8 cellular contexts compared by ENCODE assay signal in the genomic region with DNA sequence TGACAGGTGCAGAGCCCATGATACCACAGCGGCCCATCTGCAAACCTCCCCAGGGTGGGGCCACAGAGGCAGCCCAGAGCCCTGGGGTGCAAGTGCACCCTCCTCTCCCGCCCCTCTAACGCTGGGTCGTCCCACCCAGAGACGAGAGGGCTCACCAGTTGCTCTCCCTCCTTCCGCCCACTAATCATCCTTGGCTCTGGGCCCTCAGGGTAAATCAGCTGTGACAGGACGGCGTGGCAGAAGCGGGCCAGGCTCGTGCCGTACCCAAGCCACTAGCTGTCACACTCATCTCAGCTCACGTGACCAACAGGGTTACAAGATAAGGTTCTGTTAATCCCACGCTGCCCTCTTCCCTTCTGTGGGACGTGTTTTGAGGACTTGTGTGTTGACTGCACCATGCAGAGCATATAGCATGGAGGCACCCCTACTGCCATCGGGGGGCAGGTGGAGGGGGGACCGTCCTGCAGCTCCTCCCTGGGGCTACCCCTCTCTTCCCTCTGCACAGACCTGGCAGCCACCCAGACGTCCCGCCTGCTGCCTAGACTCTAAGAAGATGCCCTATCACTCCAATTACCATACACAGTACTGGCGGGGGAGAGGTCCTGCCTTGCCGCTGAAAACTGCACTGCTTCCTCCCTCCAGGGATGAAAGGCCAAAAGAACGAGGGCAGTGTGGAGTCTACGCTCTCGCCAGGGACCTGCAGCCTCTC. TPM values are rescaled to one million over a fixed set of nuclear protein-coding genes. Genes with fewer than 3 reads are reported as not detected.
DNase-seq lines count a peak whose midpoint lies in the region; ATAC-seq and FAIRE-seq lines count a peak whose summit lies in the region.

No MANE protein-coding gene starts in this region.

- FAIRE-seq in RCC 7860 (lab: Jason Lieb, UNC) = no peak

- ATAC-seq in HG03432 (IDR thresholded peaks at IDR 0.05; ENCODE audit: unreplicated experiment) = peak; percentile 28
- peak; percentile 56 for ATAC-seq in Right ventricle myocardium superior (ENCODE audit: poor library complexity)

- DNase-seq in NCI-H2227 treated with DMSO at 0.1 percent for 48 hours (lab: John Stamatoyannopoulos, UW) = peak; percentile 22
- DNase-seq in NCI-H2227 (lab: John Stamatoyannopoulos, UW; ENCODE audit: unreplicated experiment) = no peak
- peak; percentile 67 for DNase-seq in RCC 7860 (ENCODE audit: low spot score)
- peak; percentile 28 for DNase-seq in activated gamma-delta T cell (lab: John Stamatoyannopoulos, UW)
- peak; percentile 74 for DNase-seq in Right ventricle myocardium superior
- peak; percentile 85 for DNase-seq in retina
- DNase-seq in cortex of kidney (lab: John Stamatoyannopoulos, UW) = no peak

- intact Hi-C loops in Right ventricle myocardium superior (cut with DNase I) = no loop called here

RNA-seq across cellular contexts. Expression of gene TNK2, which starts 0.5 kb away (rescaled TPM):
- total RNA-seq in Right ventricle myocardium superior = 26.7 TPM

Comparison
In these comparisons a context has a peak if more than half of its experiments do, and no peak if none do; other contexts are left out.
1. DNase-seq: peak in NCI-H2227 treated with DMSO at 0.1 percent for 48 hours (single experiment), RCC 7860 (single experiment), activated gamma-delta T cell (single experiment), Right ventricle myocardium superior (single experiment) and retina (single experiment); none in NCI-H2227 (single experiment) and cortex of kidney (single experiment).